In genomic region chr14:69693823-69694729, GRCh38 we compare ENCODE assay signal across 8 cellular contexts.
DNase-seq lines count a peak whose midpoint lies in the region; ATAC-seq and TF ChIP-seq lines count a peak whose summit lies in the region.

No MANE protein-coding gene starts in this region.

- peak overlapping the region in 10 of 11 experiments; percentile 36 to 70 (median 56); a peak in 18 of 22 replicates for H3K9ac ChIP-seq in BLaER1 treated with 17β-estradiol and CSF1 and Interleukin-3, amounts not matched to agents 10 nM and 100 nM

- peaks cover 42% of the 10 kb centered on the region for H3K36me3 Mint-ChIP-seq in activated T-helper 1 cell treated with anti-CD3 and anti-CD28 coated beads, Interleukin-12 subunit alpha, Interleukin-12 subunit beta, Interleukin-2, Interleukin-4 antibody, amounts not matched to agents 30 ng/mL and 10 ng/mL and 1 ng/mL, durations not matched to agents 14 hours and 24 hours and 36 hours (ENCODE audit: low read depth)

- TF ChIP-seq CTCF in lower lobe of right lung (IDR thresholded peaks at IDR 0.05): no peak

- ATAC-seq in GM21825 (IDR thresholded peaks at IDR 0.05; ENCODE audit: unreplicated experiment) (peak; percentile 36), lower lobe of right lung (peak; percentile 53 to 58), HG02642 (IDR thresholded peaks at IDR 0.05; ENCODE audit: poor library complexity, unreplicated experiment) (no peak), GM18861 (IDR thresholded peaks at IDR 0.05; ENCODE audit: unreplicated experiment) (no peak)

- peaks cover 0 to 97% (median 6%) of the 10 kb centered on the region in 11 experiments; a peak in 9 of 22 replicates for H4K20me1 ChIP-seq in BLaER1 treated with 17β-estradiol and CSF1 and Interleukin-3, amounts not matched to agents 10 nM and 100 nM

- H3K36me3 ChIP-seq in BLaER1 treated with 17β-estradiol and CSF1 and Interleukin-3, amounts not matched to agents 10 nM and 100 nM: peaks cover 0 to 31% (median 5%) of the 10 kb centered on the region in 11 experiments; a peak in 9 of 22 replicates
- H3K36me3 ChIP-seq in lower lobe of right lung: no peaks in the 10 kb centered on the region

- H3K4me1 ChIP-seq in BLaER1 treated with 17β-estradiol and CSF1 and Interleukin-3, amounts not matched to agents 10 nM and 100 nM: peaks cover 91 to 100% (median 96%) of the 10 kb centered on the region in 10 experiments
- H3K4me1 ChIP-seq in lower lobe of right lung: peaks cover 76% of the 10 kb centered on the region

- H3K9me3 ChIP-seq in BLaER1 treated with 17β-estradiol and CSF1 and Interleukin-3, amounts not matched to agents 10 nM and 100 nM (replicated peaks in 1 of 11): no peaks in the 10 kb centered on the region
- no peaks in the 10 kb centered on the region for H3K9me3 ChIP-seq in lower lobe of right lung

- DNase-seq in activated T-helper 1 cell treated with anti-CD3 and anti-CD28 coated beads, Interleukin-12 subunit alpha, Interleukin-12 subunit beta, Interleukin-2, Interleukin-4 antibody, amounts not matched to agents 30 ng/mL and 10 ng/mL and 1 ng/mL, durations not matched to agents 14 hours and 24 hours and 36 hours (ENCODE audit: low spot score): no peak
- no peak for DNase-seq in lower lobe of right lung
- no peak for DNase-seq in activated CD4-positive, alpha-beta T cell treated with anti-CD3 and anti-CD28 coated beads for 1 hour
- DNase-seq in 8988T: no peak

- H3K4me2 ChIP-seq in BLaER1 treated with 17β-estradiol and CSF1 and Interleukin-3, amounts not matched to agents 10 nM and 100 nM: peak overlapping the region; percentile 80 to 92 (median 88)

- peak overlapping the region in 2 of 10 experiments; percentile 1 to 9; a peak in 2 of 20 replicates for H3K4me3 ChIP-seq in BLaER1 treated with 17β-estradiol and CSF1 and Interleukin-3, amounts not matched to agents 10 nM and 100 nM
- no peak overlapping the region for H3K4me3 ChIP-seq in lower lobe of right lung

- H3K4me3 Mint-ChIP-seq in activated T-helper 1 cell treated with anti-CD3 and anti-CD28 coated beads, Interleukin-12 subunit alpha, Interleukin-12 subunit beta, Interleukin-2, Interleukin-4 antibody, amounts not matched to agents 30 ng/mL and 10 ng/mL and 1 ng/mL, durations not matched to agents 14 hours and 24 hours and 36 hours: peak overlapping the region; percentile 25

- H3K27ac ChIP-seq in BLaER1 treated with 17β-estradiol and CSF1 and Interleukin-3, amounts not matched to agents 10 nM and 100 nM: peak overlapping the region; percentile 12 to 80 (median 77); a peak in 21 of 22 replicates
- peak overlapping the region; percentile 74 for H3K27ac ChIP-seq in lower lobe of right lung

- H3K9me3 Mint-ChIP-seq in activated T-helper 1 cell treated with anti-CD3 and anti-CD28 coated beads, Interleukin-12 subunit alpha, Interleukin-12 subunit beta, Interleukin-2, Interleukin-4 antibody, amounts not matched to agents 30 ng/mL and 10 ng/mL and 1 ng/mL, durations not matched to agents 14 hours and 24 hours and 36 hours: no peaks in the 10 kb centered on the region

- no peaks in the 10 kb centered on the region for H3K27me3 ChIP-seq in BLaER1 treated with 17β-estradiol and CSF1 and Interleukin-3, amounts not matched to agents 10 nM and 100 nM
- no peaks in the 10 kb centered on the region for H3K27me3 ChIP-seq in lower lobe of right lung (ENCODE audit: low read depth)

- H3K4me1 Mint-ChIP-seq in activated T-helper 1 cell treated with anti-CD3 and anti-CD28 coated beads, Interleukin-12 subunit alpha, Interleukin-12 subunit beta, Interleukin-2, Interleukin-4 antibody, amounts not matched to agents 30 ng/mL and 10 ng/mL and 1 ng/mL, durations not matched to agents 14 hours and 24 hours and 36 hours (ENCODE audit: low read depth): peaks cover 82% of the 10 kb centered on the region

- intact Hi-C loops in activated T-helper 1 cell treated with anti-CD3 and anti-CD28 coated beads, Interleukin-12 subunit alpha, Interleukin-12 subunit beta, Interleukin-2, Interleukin-4 antibody, amounts not matched to agents 30 ng/mL and 10 ng/mL and 1 ng/mL, durations not matched to agents 14 hours and 24 hours and 36 hours (cut with micrococcal nuclease): no loop called here
- intact Hi-C loops in lower lobe of right lung (cut with DNase I): no loop called here

- H3K27ac Mint-ChIP-seq in activated T-helper 1 cell treated with anti-CD3 and anti-CD28 coated beads, Interleukin-12 subunit alpha, Interleukin-12 subunit beta, Interleukin-2, Interleukin-4 antibody, amounts not matched to agents 30 ng/mL and 10 ng/mL and 1 ng/mL, durations not matched to agents 14 hours and 24 hours and 36 hours: peak overlapping the region; percentile 77

- H3K27me3 Mint-ChIP-seq in activated T-helper 1 cell treated with anti-CD3 and anti-CD28 coated beads, Interleukin-12 subunit alpha, Interleukin-12 subunit beta, Interleukin-2, Interleukin-4 antibody, amounts not matched to agents 30 ng/mL and 10 ng/mL and 1 ng/mL, durations not matched to agents 14 hours and 24 hours and 36 hours (ENCODE audit: insufficient read depth): no peaks in the 10 kb centered on the region

Comparison
In these comparisons a context has a peak if more than half of its experiments do, and no peak if none do; other contexts are left out.
1. ATAC-seq: peak in GM21825 (single experiment) and lower lobe of right lung (2 of 2); none in HG02642 (single experiment) and GM18861 (single experiment).